15 cellular contexts compared by ENCODE assay signal in the genomic region with DNA sequence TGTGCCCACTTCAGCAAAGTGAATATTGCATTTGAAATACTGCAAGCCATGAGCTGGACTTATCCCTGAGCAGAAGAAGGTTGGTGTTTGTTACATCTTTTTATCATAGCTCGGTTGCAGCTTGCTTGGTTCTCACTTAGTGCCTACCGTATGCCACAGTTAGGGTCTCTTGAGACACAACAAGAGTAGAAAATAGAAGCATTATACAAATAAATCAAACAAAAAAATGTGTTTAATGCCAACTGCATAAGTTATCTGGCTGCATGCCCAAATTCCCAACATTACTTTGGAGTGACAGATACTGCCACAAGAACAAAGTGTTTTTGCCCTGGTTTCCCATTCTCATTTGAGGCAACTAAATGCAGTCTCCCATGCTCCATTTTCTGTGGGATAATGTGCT. TPM values are rescaled to one million over a fixed set of nuclear protein-coding genes. Genes with fewer than 3 reads are reported as not detected.
DNase-seq lines count a peak whose midpoint lies in the region; ATAC-seq, FAIRE-seq and TF ChIP-seq lines count a peak whose summit lies in the region.
"Had no signal": no experiment of that assay in that cellular context is flagged by ENCODE, and none has a peak within 500 bp of the region (broad histone marks: within the 10 kb centered on the region; RNA-seq: fewer than 3 reads in every experiment).

No MANE protein-coding gene starts in this region.

- H3K9me3 ChIP-seq in PC-3 (ENCODE audit: low read length) (no peaks in the 10 kb centered on the region), endothelial cell of umbilical vein (replicated peaks; ENCODE audit: control insufficient read depth, insufficient read depth, low read length) (no peaks in the 10 kb centered on the region)

- H3K36me3 Mint-ChIP-seq in activated naive CD4-positive, alpha-beta T cell treated with anti-CD3 and anti-CD28 coated beads, Interleukin-2, amount 50 U/mL, for 72 hours, result peaks cover 0 to 7% of the 10 kb centered on the region in 2 donors
- H3K36me3 Mint-ChIP-seq: natural killer cell had no signal

- dilution Hi-C loops in endothelial cell of umbilical vein (cut with MboI; ENCODE audit: extremely low pct_ligation_motif_present, low sequenced_read_pairs), result no loop called here

- no TSS peak for BruUV-seq in PC-3 (replicated peaks; lab: Mats Ljungman, UMichigan)
- no TSS peak for BruUV-seq in endothelial cell of umbilical vein (replicated peaks; lab: Mats Ljungman, UMichigan)

- H3K36me3 ChIP-seq in PC-3 (ENCODE audit: low read depth, low read length), result 0 out of 2 replicates have a peak, but pooled peaks cover 8% of the 10 kb centered on the region
- no peaks in the 10 kb centered on the region for H3K36me3 ChIP-seq in endothelial cell of umbilical vein (ENCODE audit: control insufficient read depth in 2 of 2, extremely low read depth in 1 of 2, insufficient read depth in 2 of 2, low read length in 2 of 2)

- TF ChIP-seq CTCF in PC-3 (conservative IDR thresholded peaks at IDR 0.05; ENCODE audit: low read depth, low read length) (no peak), endothelial cell of umbilical vein (IDR thresholded peaks at IDR 0.05; ENCODE audit: extremely low read depth in 1 of 2, insufficient read depth in 1 of 2, low read depth in 1 of 2, low read length in 2 of 2) (no peak)

- no peak overlapping the region for H3K4me3 ChIP-seq in PC-3 (ENCODE audit: low read length)
- no peak overlapping the region for H3K4me3 ChIP-seq in endothelial cell of umbilical vein (replicated peaks in 1 of 3; ENCODE audit: insufficient read depth in 1 of 3, low read depth in 1 of 3, low read length in 3 of 3)

- POLR2A ChIA-PET in PC-3 (lab: Charles Lee; ENCODE audit: unreplicated experiment), result interaction anchor here (0.6 kb wide), 3 partner anchors 32 to 695 kb away, joined by 3 read pairs; no protein-coding TSS in a partner anchor
- POLR2A ChIA-PET in endothelial cell of umbilical vein (lab: Charles Lee), result no interaction called here

- CTCF ChIA-PET in PC-3 (lab: Charles Lee) (interaction anchor here (1.0 kb wide), 1 partner anchor 149 kb away, joined by 3 read pairs; no protein-coding TSS in a partner anchor), endothelial cell of umbilical vein (lab: Charles Lee) (interaction anchor here (0.9 to 5.4 kb wide), 10 partner anchors 11 to 157 kb away, joined by 3 to 64 read pairs (median 5); no protein-coding TSS in a partner anchor)

- intact Hi-C loops in PC-3 (cut with micrococcal nuclease), result no loop called here
- intact Hi-C loops in endothelial cell of umbilical vein (cut with micrococcal nuclease), result loop anchor here (5.0 kb wide), 1 partner anchor 1402 kb away; no protein-coding TSS in a partner anchor

- no peak for TF ChIP-seq POLR2A in endothelial cell of umbilical vein (IDR thresholded peaks at IDR 0.05; ENCODE audit: low read depth, low read length)

- H3K27me3 ChIP-seq in PC-3 (ENCODE audit: low read length), result no peaks in the 10 kb centered on the region
- H3K27me3 ChIP-seq in endothelial cell of umbilical vein (ENCODE audit: control insufficient read depth in 2 of 2, insufficient read depth in 2 of 2, low read length in 2 of 2), result no peaks in the 10 kb centered on the region

- no peaks in the 10 kb centered on the region for H3K9me1 ChIP-seq in endothelial cell of umbilical vein (replicated peaks; ENCODE audit: control insufficient read depth, extremely low read depth, insufficient read depth, low read length)

- H3K9me3 Mint-ChIP-seq in activated naive CD4-positive, alpha-beta T cell treated with anti-CD3 and anti-CD28 coated beads, Interleukin-2, amount 50 U/mL, for 72 hours, result peaks cover 15 to 17% of the 10 kb centered on the region in 2 donors
- H3K9me3 Mint-ChIP-seq: dendritic cell treated with granulocyte-macrophage colony-stimulating factor and Interleukin-4, amounts not matched to agents 40 ng/mL and 50 ng/mL, for 4 days had no signal

- H3K27ac ChIP-seq in PC-3 (ENCODE audit: low read length) (no peak overlapping the region), endothelial cell of umbilical vein (ENCODE audit: insufficient read depth, low read depth, low read length) (peak overlapping the region; percentile 15)

- no peak overlapping the region for H2AFZ ChIP-seq in PC-3 (ENCODE audit: low read length)
- peak overlapping the region; percentile 37 for H2AFZ ChIP-seq in endothelial cell of umbilical vein (ENCODE audit: low read depth, low read length)

- H4K20me1 ChIP-seq in PC-3 (ENCODE audit: low read length), result no peaks in the 10 kb centered on the region
- no peaks in the 10 kb centered on the region for H4K20me1 ChIP-seq in endothelial cell of umbilical vein (replicated peaks; ENCODE audit: control insufficient read depth, extremely low read depth, insufficient read depth, low read length)

- peak; percentile 74 for DNase-seq in EH (ENCODE audit: low read depth)
- DNase-seq in PC-3, result peak; percentile 89
- peak; percentile 85 for DNase-seq in endothelial cell of umbilical vein (ENCODE audit: low read depth, low spot score)
- peak; percentile 60 for DNase-seq in pulmonary artery endothelial cell (ENCODE audit: low read depth, low spot score)
- no peak for DNase-seq in activated naive CD4-positive, alpha-beta T cell treated with anti-CD3 and anti-CD28 coated beads, Interleukin-2, amount 50 U/mL, for 72 hours (ENCODE audit: low spot score in 2 of 2)
- no peak for DNase-seq in stimulated activated CD4-positive, alpha-beta T cell treated with anti-CD3 and anti-CD28 coated beads, Interleukin-1b, Interleukin-23, amount 100 ng/mL, for 48 hours
- DNase-seq: activated naive CD4-positive, alpha-beta T cell treated with anti-CD3 and anti-CD28 coated beads, Interleukin-2, amount 50 U/mL, for 16 hours; KBM-7; left colon; natural killer cell; NCI-H187; SHP77 treated with DMSO at 0.1 percent for 48 hours had no signal

- H3K27ac Mint-ChIP-seq in activated naive CD4-positive, alpha-beta T cell treated with anti-CD3 and anti-CD28 coated beads, Interleukin-2, amount 50 U/mL, for 72 hours, result no peak overlapping the region
- H3K27ac Mint-ChIP-seq: dendritic cell treated with granulocyte-macrophage colony-stimulating factor and Interleukin-4, amounts not matched to agents 40 ng/mL and 50 ng/mL, for 4 days; natural killer cell had no signal

- H3K79me2 ChIP-seq in PC-3 (ENCODE audit: low read length) (no peaks in the 10 kb centered on the region), endothelial cell of umbilical vein (ENCODE audit: control insufficient read depth, insufficient read depth, low read length) (no peaks in the 10 kb centered on the region)

- H3K4me1 ChIP-seq in PC-3 (ENCODE audit: insufficient read depth, low read length) (peaks cover 16% of the 10 kb centered on the region), endothelial cell of umbilical vein (ENCODE audit: control insufficient read depth, extremely low read depth, insufficient read depth, low read length) (peaks cover 13% of the 10 kb centered on the region)

- no peaks in the 10 kb centered on the region for H3K9me2 ChIP-seq in PC-3 (replicated peaks; ENCODE audit: low read length)

- H3K4me2 ChIP-seq in PC-3 (ENCODE audit: low read length), result peak overlapping the region; percentile 2; the same call in 1 of the 2 replicates
- H3K4me2 ChIP-seq in endothelial cell of umbilical vein (ENCODE audit: insufficient read depth, low read length), result peak overlapping the region; percentile 45

- ATAC-seq in PC-3 (peak; percentile 75), HG03442 (IDR thresholded peaks at IDR 0.05; ENCODE audit: unreplicated experiment) (no peak), GM19324 (IDR thresholded peaks at IDR 0.05; ENCODE audit: low FRiP score, unreplicated experiment) (no peak)
- no peak for ATAC-seq in activated naive CD4-positive, alpha-beta T cell treated with anti-CD3 and anti-CD28 coated beads, Interleukin-2, amount 50 U/mL, for 72 hours
- ATAC-seq: left colon, natural killer cell had no signal

- no peaks in the 10 kb centered on the region for H3F3A ChIP-seq in PC-3 (ENCODE audit: low read length, unreplicated experiment)

- peak; percentile 56 for FAIRE-seq in endothelial cell of umbilical vein (lab: Jason Lieb, UNC)

- no peak overlapping the region for H3K9ac ChIP-seq in PC-3 (ENCODE audit: low read length)
- H3K9ac ChIP-seq in endothelial cell of umbilical vein (replicated peaks; ENCODE audit: extremely low read depth, insufficient read depth, low read length), result no peak overlapping the region

TF ChIP-seq in endothelial cell of umbilical vein, 7 proteins besides CTCF, POLR2A, EP300 and RAD21:
- TF ChIP-seq JUN (IDR thresholded peaks at IDR 0.05; ENCODE audit: borderline replicate concordance, insufficient read depth, insufficient read length, low read depth) (peak; percentile 44), FOS (IDR thresholded peaks at IDR 0.05; ENCODE audit: borderline replicate concordance, insufficient read depth, low read length) (peak; percentile 37), GATA2 (IDR thresholded peaks at IDR 0.05; ENCODE audit: insufficient read depth, insufficient read length, low read depth, low read length) (no peak), POLR2AphosphoS5 (IDR thresholded peaks at IDR 0.05; ENCODE audit: insufficient read depth, low read depth, low read length) (peak; percentile 37)

RNA-seq across cellular contexts. Expression of a gene that starts 53.9 kb away (rescaled TPM):
- total RNA-seq in PC-3 (2014; rRNA removed) (not detected in 2 replicates), endothelial cell of umbilical vein (not detected in 2 replicates), pulmonary artery endothelial cell (0.14 and 0.59 TPM in 2 replicates)
- 0.10 TPM in 1 of 2 replicates, not detected in the other for polyA plus RNA-seq in endothelial cell of umbilical vein
- polyA plus RNA-seq in endothelial cell of umbilical vein (2011; cell fraction: cytosol; rRNA removed), result 0.09 and 0.10 TPM in 2 replicates
- polyA plus RNA-seq in endothelial cell of umbilical vein (2011; cell fraction: nucleus; rRNA removed), result not detected in 2 replicates
- polyA plus RNA-seq in endothelial cell of umbilical vein (2012), result not detected in 2 replicates
- not detected in 2 replicates for polyA minus RNA-seq in endothelial cell of umbilical vein
- polyA minus RNA-seq in endothelial cell of umbilical vein (2011; cell fraction: cytosol; rRNA and poly(A)+ RNA removed), result not detected
- not detected in 2 replicates for polyA minus RNA-seq in endothelial cell of umbilical vein (2011; cell fraction: nucleus; rRNA and poly(A)+ RNA removed)
- total RNA-seq in activated naive CD4-positive, alpha-beta T cell treated with anti-CD3 and anti-CD28 coated beads, Interleukin-2, amount 50 U/mL, for 72 hours, result not detected

Comparison
In these comparisons a context has a peak if more than half of its experiments do, and no peak if none do; other contexts are left out.
1. DNase-seq: peak in EH (single experiment), PC-3 (single experiment), endothelial cell of umbilical vein (single experiment) and pulmonary artery endothelial cell (single experiment); none in activated naive CD4-positive, alpha-beta T cell treated with anti-CD3 and anti-CD28 coated beads, Interleukin-2, amount 50 U/mL, for 72 hours (0 of 2) and stimulated activated CD4-positive, alpha-beta T cell treated with anti-CD3 and anti-CD28 coated beads, Interleukin-1b, Interleukin-23, amount 100 ng/mL, for 48 hours (single experiment).